Comparison of ENCODE assay signal across 1 cellular context in the genomic region with DNA sequence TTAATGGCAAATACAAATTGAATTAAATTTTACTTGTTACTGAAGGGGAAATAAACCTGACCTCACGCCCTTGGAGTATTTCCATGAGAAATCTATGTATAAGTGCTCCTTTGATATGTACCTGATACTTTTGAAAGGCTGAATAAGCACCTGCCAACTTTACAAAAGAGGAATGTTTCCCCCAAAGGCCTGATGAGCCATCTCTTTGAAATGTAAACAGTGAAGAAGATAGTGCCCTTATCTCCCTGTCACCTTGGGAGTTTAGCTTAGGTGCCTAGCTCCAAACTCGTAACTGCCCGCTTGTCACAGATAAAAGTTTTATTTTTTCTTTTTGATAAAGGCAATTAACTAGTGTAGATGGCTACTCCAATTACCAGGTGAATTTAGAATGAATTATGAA.
TF ChIP-seq lines count a peak whose summit lies in the region.

No MANE protein-coding gene starts in this region.

TF ChIP-seq in WTC11, 78 proteins besides CTCF, POLR2A, EP300 and RAD21 (continued from another document):
- TF ChIP-seq, protein P1, sequence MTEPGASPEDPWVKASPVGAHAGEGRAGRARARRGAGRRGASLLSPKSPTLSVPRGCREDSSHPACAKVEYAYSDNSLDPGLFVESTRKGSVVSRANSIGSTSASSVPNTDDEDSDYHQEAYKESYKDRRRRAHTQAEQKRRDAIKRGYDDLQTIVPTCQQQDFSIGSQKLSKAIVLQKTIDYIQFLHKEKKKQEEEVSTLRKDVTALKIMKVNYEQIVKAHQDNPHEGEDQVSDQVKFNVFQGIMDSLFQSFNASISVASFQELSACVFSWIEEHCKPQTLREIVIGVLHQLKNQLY (CRISPR knock-in tag; IDR thresholded peaks at IDR 0.05), result no peak
- TF ChIP-seq ZNF423 (CRISPR knock-in tag; IDR thresholded peaks at IDR 0.05) (no peak), GTF2I (CRISPR knock-in tag; conservative IDR thresholded peaks at IDR 0.05) (no peak), ESRRA (CRISPR knock-in tag; IDR thresholded peaks at IDR 0.05; ENCODE audit: borderline replicate concordance) (no peak)
- TF ChIP-seq, protein P2, sequence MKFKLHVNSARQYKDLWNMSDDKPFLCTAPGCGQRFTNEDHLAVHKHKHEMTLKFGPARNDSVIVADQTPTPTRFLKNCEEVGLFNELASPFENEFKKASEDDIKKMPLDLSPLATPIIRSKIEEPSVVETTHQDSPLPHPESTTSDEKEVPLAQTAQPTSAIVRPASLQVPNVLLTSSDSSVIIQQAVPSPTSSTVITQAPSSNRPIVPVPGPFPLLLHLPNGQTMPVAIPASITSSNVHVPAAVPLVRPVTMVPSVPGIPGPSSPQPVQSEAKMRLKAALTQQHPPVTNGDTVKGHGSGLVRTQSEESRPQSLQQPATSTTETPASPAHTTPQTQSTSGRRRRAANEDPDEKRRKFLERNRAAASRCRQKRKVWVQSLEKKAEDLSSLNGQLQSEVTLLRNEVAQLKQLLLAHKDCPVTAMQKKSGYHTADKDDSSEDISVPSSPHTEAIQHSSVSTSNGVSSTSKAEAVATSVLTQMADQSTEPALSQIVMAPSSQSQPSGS (CRISPR knock-in tag; IDR thresholded peaks at IDR 0.05; ENCODE audit: borderline replicate concordance, low read depth), result no peak
